ENCODE assay signal across 11 cellular contexts in genomic region chr6:30171677-30172471, GRCh38. TPM values are rescaled to one million over a fixed set of nuclear protein-coding genes. Genes with fewer than 3 reads are reported as not detected.
DNase-seq lines count a peak whose midpoint lies in the region; ATAC-seq, FAIRE-seq and TF ChIP-seq lines count a peak whose summit lies in the region.
"Had no signal": no experiment of that assay in that cellular context is flagged by ENCODE, and none has a peak within 500 bp of the region (broad histone marks: within the 10 kb centered on the region; RNA-seq: fewer than 3 reads in every experiment).

No MANE protein-coding gene starts in this region.

- no peak overlapping the region for H3K27ac ChIP-seq in HUES48 (ENCODE audit: low read depth, low read length)
- H3K27ac ChIP-seq in GM12878 (ENCODE audit: control insufficient read depth, insufficient read depth): no peak overlapping the region
- H3K27ac ChIP-seq in mesodermal cell (ENCODE audit: low read depth, low read length, severe bottlenecking): no peak overlapping the region
- H3K27ac ChIP-seq: SJSA1 had no signal

- H3K9me3 ChIP-seq in HUES48 (ENCODE audit: control insufficient read depth, insufficient read depth, low read length): no peaks in the 10 kb centered on the region
- no peaks in the 10 kb centered on the region for H3K9me3 ChIP-seq in GM12878 (replicated peaks; ENCODE audit: control insufficient read depth, insufficient read depth, low read length)
- H3K9me3 ChIP-seq in mesodermal cell (ENCODE audit: control insufficient read depth, low read length): no peaks in the 10 kb centered on the region
- H3K9me3 ChIP-seq: SJSA1 had no signal

- no peaks in the 10 kb centered on the region for H3K36me3 ChIP-seq in HUES48 (ENCODE audit: control insufficient read depth, insufficient read depth, low read length)
- H3K36me3 ChIP-seq in GM12878 (ENCODE audit: control insufficient read depth in 2 of 2, insufficient read depth in 2 of 2, low read length in 1 of 2): no peaks in the 10 kb centered on the region
- no peaks in the 10 kb centered on the region for H3K36me3 ChIP-seq in mesodermal cell (ENCODE audit: control insufficient read depth, insufficient read depth, low read length)
- H3K36me3 ChIP-seq: SJSA1 had no signal

- H3K79me2 ChIP-seq in GM12878 (ENCODE audit: control insufficient read depth, insufficient read depth, low read length): no peaks in the 10 kb centered on the region

- TF ChIP-seq EP300 in GM12878 (IDR thresholded peaks at IDR 0.05; ENCODE audit: borderline replicate concordance in 1 of 2, control insufficient read depth in 1 of 2, low read depth in 2 of 2, low read length in 2 of 2): no peak

- POLR2A ChIA-PET in GM12878 (lab: Charles Lee): no interaction called here

- peaks cover 62% of the 10 kb centered on the region for H3K27me3 ChIP-seq in HUES48 (ENCODE audit: control insufficient read depth, insufficient read depth, low read length)
- H3K27me3 ChIP-seq in GM12878 (replicated peaks in 1 of 2; ENCODE audit: control insufficient read depth in 2 of 2, insufficient read depth in 2 of 2, low read length in 1 of 2): peaks cover 8 to 20% of the 10 kb centered on the region in 2 experiments

- SMC1A ChIA-PET in GM12878 (lab: Charles Lee; ENCODE audit: uncharacterized antibody, unreplicated experiment): interaction anchor here (0.9 to 1.8 kb wide), 3 partner anchors 24 to 68 kb away, joined by 3 to 8 read pairs (median 6); no protein-coding TSS in a partner anchor

- no peak overlapping the region for H3K4me3 ChIP-seq in AG10803 (ENCODE audit: low read length)
- H3K4me3 ChIP-seq in HUES48 (ENCODE audit: low read depth, low read length): peak overlapping the region; percentile 58
- H3K4me3 ChIP-seq in GM12878: no peak overlapping the region
- H3K4me3 ChIP-seq in mesodermal cell (ENCODE audit: extremely low read depth, insufficient read depth, low read length, poor library complexity, severe bottlenecking): peak overlapping the region; percentile 22
- H3K4me3 ChIP-seq: SJSA1 had no signal

- no peak for DNase-seq in AG10803 (ENCODE audit: low read depth)
- DNase-seq in GM12878 (ENCODE audit: low read depth, low spot score): no peak
- DNase-seq in stimulated activated CD4-positive, alpha-beta T cell treated with anti-CD3 and anti-CD28 coated beads, Interleukin-1b, Interleukin-23, amount 100 ng/mL, for 48 hours: no peak
- DNase-seq in 8988T: no peak

- no peak for TF ChIP-seq POLR2A in GM12878 (IDR thresholded peaks at IDR 0.05; ENCODE audit: low read depth, low read length)

- intact Hi-C loops in GM12878 (cut with micrococcal nuclease; ENCODE audit: unreplicated experiment): loop anchor here (2.0 to 5.0 kb wide), 2 partner anchors 41 to 325 kb away; no protein-coding TSS in a partner anchor

- H3K4me2 ChIP-seq in GM12878 (ENCODE audit: control insufficient read depth, insufficient read depth): no peak overlapping the region

- H3K4me1 ChIP-seq in HUES48 (ENCODE audit: control insufficient read depth, insufficient read depth, low read length): peaks cover 8% of the 10 kb centered on the region
- no peaks in the 10 kb centered on the region for H3K4me1 ChIP-seq in GM12878 (ENCODE audit: control insufficient read depth, insufficient read depth, low read length)
- H3K4me1 ChIP-seq in mesodermal cell (ENCODE audit: control insufficient read depth, insufficient read depth, low read length, poor library complexity, severe bottlenecking): no peaks in the 10 kb centered on the region

- no peak for FAIRE-seq in GM12878 (lab: Jason Lieb, UNC)

- ATAC-seq in GM12878: peak; percentile 33
- ATAC-seq in GM21619 (IDR thresholded peaks at IDR 0.05; ENCODE audit: unreplicated experiment): no peak
- ATAC-seq in GM19452 (IDR thresholded peaks at IDR 0.05; ENCODE audit: unreplicated experiment): no peak

- RAD21 ChIA-PET in GM12878 (lab: Charles Lee; ENCODE audit: unreplicated experiment): interaction anchor here (0.6 to 1.6 kb wide), 4 partner anchors 61 to 69 kb away, joined by 4 to 10 read pairs (median 4); no protein-coding TSS in a partner anchor

- CTCF ChIA-PET in GM12878 (lab: Yijun Ruan, JAX): interaction anchor here (0.9 to 2.2 kb wide), 6 partner anchors 39 to 522 kb away, joined by 3 to 26 read pairs (median 4); no protein-coding TSS in a partner anchor

- TF ChIP-seq CTCF in AG10803 (conservative IDR thresholded peaks at IDR 0.05; ENCODE audit: low read length): peak; percentile 14
- TF ChIP-seq CTCF in GM12878 (IDR thresholded peaks at IDR 0.05 in 2 of 3, conservative IDR thresholded peaks at IDR 0.05 in 1 of 3; ENCODE audit: control insufficient read depth in 2 of 3, extremely low read depth in 1 of 3, insufficient read depth in 1 of 3, low read depth in 3 of 3, low read length in 3 of 3): no peak

- H3K9ac ChIP-seq in HUES48 (ENCODE audit: low read depth, low read length) (no peak overlapping the region), GM12878 (ENCODE audit: control insufficient read depth, insufficient read depth, low read length) (no peak overlapping the region)

- in situ Hi-C loops in GM12878 (cut with MboI): no loop called here

- H4K20me1 ChIP-seq in GM12878 (ENCODE audit: control insufficient read depth, insufficient read depth): no peaks in the 10 kb centered on the region

- H2AFZ ChIP-seq in GM12878 (ENCODE audit: control insufficient read depth, low read depth, low read length): no peak overlapping the region

- WGBS in GM12878 (ENCODE audit: insufficient coverage, insufficient replicate concordance, low lambda C conversion rate, missing lambda C conversion rate): 26% methylated on average over 42 of the region's 62 CpGs
- 23 to 30% methylated on average over 43 to 48 of the region's 62 CpGs for WGBS in mesodermal cell (ENCODE audit: insufficient coverage in 2 of 2), 2 experiments

- BruUV-seq in GM12878 (replicated peaks; lab: Mats Ljungman, UMichigan): no TSS peak

- no peak for TF ChIP-seq RAD21 in GM12878 (IDR thresholded peaks at IDR 0.05; ENCODE audit: insufficient read depth, low read depth, low read length)

RNA-seq across cellular contexts. Expression of gene TRIM15, which starts 8.5 kb away (rescaled TPM):
- not detected in 2 replicates for total RNA-seq in GM12878 (2013; cell fraction: nucleolus; rRNA removed)
- total RNA-seq in GM12878 (2014; rRNA removed): not detected in 2 replicates
- total RNA-seq in GM12878 (2014; rRNA removed; fragmentation: Illumina TruSeq; extraction: Trizol): not detected in 2 replicates
- 0.08 TPM in 1 of 2 replicates, not detected in the other for total RNA-seq in GM12878 (2021)
- not detected for polyA plus RNA-seq in GM12878 (2011; ENCODE audit: low read depth)
- 0.29 TPM in 1 of 2 replicates, not detected in the other for polyA plus RNA-seq in GM12878 (2011; rRNA removed)
- polyA plus RNA-seq in GM12878 (2011; cell fraction: cytosol; rRNA removed): 0.05 and 0.07 TPM in 2 replicates
- 0.26 and 0.51 TPM in 2 replicates for polyA plus RNA-seq in GM12878 (2011; cell fraction: nucleus; rRNA removed)
- polyA plus RNA-seq in GM12878 (2012): not detected in 2 replicates
- not detected in 2 replicates for polyA plus RNA-seq in GM12878 (2014; fragmentation: Illumina TruSeq; extraction: Trizol)
- polyA plus RNA-seq in GM12878 (2014; fragmentation: Nextera tagmentation; extraction: Ambion mirVana): not detected
- not detected in 2 replicates for polyA plus RNA-seq in GM12878 (2014; rRNA removed)
- polyA plus RNA-seq in GM12878 (2016; fragmentation: Nextera tagmentation; extraction: Ambion mirVana): not detected
- 0.21 TPM in 1 of 2 replicates, not detected in the other for polyA minus RNA-seq in GM12878 (2011; rRNA and poly(A)+ RNA removed)
- polyA minus RNA-seq in GM12878 (2011; cell fraction: cytosol; rRNA and poly(A)+ RNA removed): not detected in 2 replicates
- polyA minus RNA-seq in GM12878 (2011; cell fraction: nucleus; rRNA and poly(A)+ RNA removed): 0.19 TPM in 1 of 2 replicates, not detected in the other
- not detected for polyA plus RNA-seq in mesodermal cell (2013, experiment 1 of 2)
- polyA plus RNA-seq in mesodermal cell (2013, experiment 2 of 2): not detected
- total RNA-seq: G401, kidney epithelial cell, SJSA1 had no signal

RNA-seq across cellular contexts. Expression of gene TRIM10, which starts 10.9 kb away (rescaled TPM):
- not detected in 2 replicates for total RNA-seq in GM12878 (2013; cell fraction: nucleolus; rRNA removed)
- total RNA-seq in GM12878 (2014; rRNA removed) (not detected in 2 replicates), GM12878 (2014; rRNA removed; fragmentation: Illumina TruSeq; extraction: Trizol) (not detected in 2 replicates), GM12878 (2021) (not detected in 2 replicates)
- polyA plus RNA-seq in GM12878 (2011; ENCODE audit: low read depth): not detected
- polyA plus RNA-seq in GM12878 (2011; rRNA removed) (0.01 and 0.04 TPM in 2 replicates), GM12878 (2014; fragmentation: Illumina TruSeq; extraction: Trizol) (not detected in 2 replicates), GM12878 (2014; fragmentation: Nextera tagmentation; extraction: Ambion mirVana) (not detected), GM12878 (2014; rRNA removed) (not detected in 2 replicates), GM12878 (2016; fragmentation: Nextera tagmentation; extraction: Ambion mirVana) (not detected)
- not detected in 2 replicates for polyA plus RNA-seq in GM12878 (2011; cell fraction: cytosol; rRNA removed)
- 0.03 and 0.04 TPM in 2 replicates for polyA plus RNA-seq in GM12878 (2011; cell fraction: nucleus; rRNA removed)
- not detected in 2 replicates for polyA plus RNA-seq in GM12878 (2012)
- polyA minus RNA-seq in GM12878 (2011; rRNA and poly(A)+ RNA removed): not detected in 2 replicates
- not detected in 2 replicates for polyA minus RNA-seq in GM12878 (2011; cell fraction: cytosol; rRNA and poly(A)+ RNA removed)
- not detected in 2 replicates for polyA minus RNA-seq in GM12878 (2011; cell fraction: nucleus; rRNA and poly(A)+ RNA removed)
- 0.07 TPM for polyA plus RNA-seq in mesodermal cell (2013, experiment 1 of 2)
- not detected for polyA plus RNA-seq in mesodermal cell (2013, experiment 2 of 2)
- total RNA-seq: G401, kidney epithelial cell, SJSA1 had no signal

RNA-seq across cellular contexts. Expression of gene TRIM40, which starts 35.9 kb away (rescaled TPM):
- total RNA-seq in GM12878 (2013; cell fraction: nucleolus; rRNA removed): not detected in 2 replicates
- total RNA-seq in GM12878 (2014; rRNA removed) (0.05 TPM in 1 of 2 replicates, not detected in the other), GM12878 (2014; rRNA removed; fragmentation: Illumina TruSeq; extraction: Trizol) (not detected in 2 replicates), GM12878 (2021) (not detected in 2 replicates)
- polyA plus RNA-seq in GM12878 (2011; ENCODE audit: low read depth): not detected
- polyA plus RNA-seq in GM12878 (2011; rRNA removed) (not detected in 2 replicates), GM12878 (2014; fragmentation: Illumina TruSeq; extraction: Trizol) (not detected in 2 replicates), GM12878 (2014; fragmentation: Nextera tagmentation; extraction: Ambion mirVana) (not detected), GM12878 (2014; rRNA removed) (not detected in 2 replicates), GM12878 (2016; fragmentation: Nextera tagmentation; extraction: Ambion mirVana) (not detected)
- not detected in 2 replicates for polyA plus RNA-seq in GM12878 (2011; cell fraction: cytosol; rRNA removed)
- polyA plus RNA-seq in GM12878 (2011; cell fraction: nucleus; rRNA removed): not detected in 2 replicates
- polyA plus RNA-seq in GM12878 (2012): not detected in 2 replicates
- polyA minus RNA-seq in GM12878 (2011; rRNA and poly(A)+ RNA removed): not detected in 2 replicates
- not detected in 2 replicates for polyA minus RNA-seq in GM12878 (2011; cell fraction: cytosol; rRNA and poly(A)+ RNA removed)
- not detected in 2 replicates for polyA minus RNA-seq in GM12878 (2011; cell fraction: nucleus; rRNA and poly(A)+ RNA removed)
- polyA plus RNA-seq in mesodermal cell (2013, experiment 1 of 2): not detected
- not detected for polyA plus RNA-seq in mesodermal cell (2013, experiment 2 of 2)
- total RNA-seq: G401, kidney epithelial cell, SJSA1 had no signal

RNA-seq across cellular contexts. Expression of gene TRIM26, which starts 41.3 kb away (rescaled TPM):
- 43.0 and 46.6 TPM in 2 replicates for total RNA-seq in GM12878 (2013; cell fraction: nucleolus; rRNA removed)
- 62.4 and 73.5 TPM in 2 replicates for total RNA-seq in GM12878 (2014; rRNA removed)
- total RNA-seq in GM12878 (2014; rRNA removed; fragmentation: Illumina TruSeq; extraction: Trizol): 39.2 and 43.9 TPM in 2 replicates
- 76.4 and 79.6 TPM in 2 replicates for total RNA-seq in GM12878 (2021)
- 39.1 TPM for polyA plus RNA-seq in GM12878 (2011; ENCODE audit: low read depth)
- 35.6 and 57.3 TPM in 2 replicates for polyA plus RNA-seq in GM12878 (2011; rRNA removed)
- polyA plus RNA-seq in GM12878 (2011; cell fraction: cytosol; rRNA removed): 58.1 and 59.0 TPM in 2 replicates
- polyA plus RNA-seq in GM12878 (2011; cell fraction: nucleus; rRNA removed): 62.3 and 84.6 TPM in 2 replicates
- 35.8 and 51.5 TPM in 2 replicates for polyA plus RNA-seq in GM12878 (2012)
- polyA plus RNA-seq in GM12878 (2014; fragmentation: Illumina TruSeq; extraction: Trizol): 57.6 and 72.4 TPM in 2 replicates
- polyA plus RNA-seq in GM12878 (2014; fragmentation: Nextera tagmentation; extraction: Ambion mirVana): 10 to 100 TPM; 13.1 to 18.2 TPM
- polyA plus RNA-seq in GM12878 (2014; rRNA removed): 56.5 and 67.5 TPM in 2 replicates
- polyA plus RNA-seq in GM12878 (2016; fragmentation: Nextera tagmentation; extraction: Ambion mirVana): 10 to 100 TPM; 69.9 to 75.3 TPM
- 45.0 and 62.8 TPM in 2 replicates for polyA minus RNA-seq in GM12878 (2011; rRNA and poly(A)+ RNA removed)
- 17.9 and 27.3 TPM in 2 replicates for polyA minus RNA-seq in GM12878 (2011; cell fraction: cytosol; rRNA and poly(A)+ RNA removed)
- 15.7 and 26.6 TPM in 2 replicates for polyA minus RNA-seq in GM12878 (2011; cell fraction: nucleus; rRNA and poly(A)+ RNA removed)
- 15.6 TPM for polyA plus RNA-seq in mesodermal cell (2013, experiment 1 of 2)
- 16.3 TPM for polyA plus RNA-seq in mesodermal cell (2013, experiment 2 of 2)

RNA-seq across cellular contexts. Expression of gene TRIM31, which starts 59.0 kb away (rescaled TPM):
- total RNA-seq in GM12878 (2013; cell fraction: nucleolus; rRNA removed): 8.0 and 9.0 TPM in 2 replicates
- total RNA-seq in GM12878 (2014; rRNA removed) (0.11 and 0.22 TPM in 2 replicates), GM12878 (2014; rRNA removed; fragmentation: Illumina TruSeq; extraction: Trizol) (0.09 and 0.31 TPM in 2 replicates), GM12878 (2021) (0.18 and 0.35 TPM in 2 replicates)
- 0.66 TPM for polyA plus RNA-seq in GM12878 (2011; ENCODE audit: low read depth)
- polyA plus RNA-seq in GM12878 (2011; rRNA removed) (17.4 and 20.5 TPM in 2 replicates), GM12878 (2014; fragmentation: Illumina TruSeq; extraction: Trizol) (0.47 and 0.57 TPM in 2 replicates), GM12878 (2014; fragmentation: Nextera tagmentation; extraction: Ambion mirVana) (under 1 TPM in 1 of 2 experiments, not detected in 1; 0.09 TPM), GM12878 (2014; rRNA removed) (0.33 and 0.41 TPM in 2 replicates), GM12878 (2016; fragmentation: Nextera tagmentation; extraction: Ambion mirVana) (not detected)
- polyA plus RNA-seq in GM12878 (2011; cell fraction: cytosol; rRNA removed): 14.1 and 18.0 TPM in 2 replicates
- 34.8 and 44.5 TPM in 2 replicates for polyA plus RNA-seq in GM12878 (2011; cell fraction: nucleus; rRNA removed)
- polyA plus RNA-seq in GM12878 (2012): 0.13 and 0.16 TPM in 2 replicates
- 14.7 and 16.4 TPM in 2 replicates for polyA minus RNA-seq in GM12878 (2011; rRNA and poly(A)+ RNA removed)
- 5.8 and 7.5 TPM in 2 replicates for polyA minus RNA-seq in GM12878 (2011; cell fraction: cytosol; rRNA and poly(A)+ RNA removed)
- 12.8 and 13.3 TPM in 2 replicates for polyA minus RNA-seq in GM12878 (2011; cell fraction: nucleus; rRNA and poly(A)+ RNA removed)
- not detected for polyA plus RNA-seq in mesodermal cell (2013, experiment 1 of 2)
- not detected for polyA plus RNA-seq in mesodermal cell (2013, experiment 2 of 2)
- total RNA-seq: G401, kidney epithelial cell, SJSA1 had no signal

Comparison
In these comparisons a context has a peak if more than half of its experiments do, and no peak if none do; other contexts are left out.
1. H3K4me3 ChIP-seq: peak in HUES48 (single experiment) and mesodermal cell (single experiment); none in AG10803 (single experiment) and GM12878 (single experiment).